In genomic region chr18:58348947-58349346, GRCh38 we compare ENCODE assay signal across 20 cellular contexts.
DNase-seq lines count a peak whose midpoint lies in the region; ATAC-seq, FAIRE-seq and TF ChIP-seq lines count a peak whose summit lies in the region.
"Had no signal": no experiment of that assay in that cellular context is flagged by ENCODE, and none has a peak within 500 bp of the region (broad histone marks: within the 10 kb centered on the region; RNA-seq: fewer than 3 reads in every experiment).

No MANE protein-coding gene starts in this region.

- WGBS in mammary epithelial cell (ENCODE audit: low coverage, missing lambda C conversion rate), result 79% methylated on average over 2 of the region's 7 CpGs
- WGBS in H1 (ENCODE audit: extremely low coverage in 1 of 2, insufficient coverage in 1 of 2, insufficient read length in 1 of 2, insufficient replicate concordance in 2 of 2, low coverage in 1 of 2, low lambda C conversion rate in 2 of 2, missing lambda C conversion rate in 1 of 2), 2 experiments, result 76% methylated on average over 7 of the region's 7 CpGs; no CpG with 5 or more reads in 1 of the 2 experiments

- H3K27ac ChIP-seq in mammary epithelial cell (ENCODE audit: insufficient read depth, low read depth, low read length) (no peak overlapping the region), H1 (ENCODE audit: low read depth, low read length) (no peak overlapping the region), neural progenitor cell (no peak overlapping the region)
- H3K27ac ChIP-seq: PC-9 had no signal

- H3K14ac ChIP-seq in H1 (ENCODE audit: insufficient read length), result no peak overlapping the region

- TF ChIP-seq RAD21 in H1 (IDR thresholded peaks at IDR 0.05 in 1 of 2, conservative IDR thresholded peaks at IDR 0.05 in 1 of 2; ENCODE audit: low read depth in 2 of 2, low read length in 2 of 2), result no peak

- POLR2A ChIA-PET in MCF 10A (lab: Yijun Ruan, JAX), result no interaction called here
- POLR2A ChIA-PET in H1 (lab: Charles Lee; ENCODE audit: partially characterized antibody), result no interaction called here

- intact Hi-C loops in MCF 10A (cut with micrococcal nuclease), result no loop called here
- intact Hi-C loops in mammary epithelial cell (cut with micrococcal nuclease), result no loop called here

- CTCF ChIA-PET in MCF 10A (lab: Yijun Ruan, JAX) (interaction anchor here (0.5 to 1.5 kb wide), 6 partner anchors 10 to 719 kb away, joined by 3 to 4 read pairs (median 4); no protein-coding TSS in a partner anchor), mammary epithelial cell (lab: Charles Lee; ENCODE audit: low non-redundant PET) (no interaction called here), H1 (lab: Charles Lee; ENCODE audit: partially characterized antibody) (interaction anchor here (0.7 to 3.8 kb wide), 3 partner anchors 10 to 44 kb away, joined by 3 to 11 read pairs (median 6); no protein-coding TSS in a partner anchor)

- dilution Hi-C loops in mammary epithelial cell (cut with HindIII; ENCODE audit: low sequenced_read_pairs), result no loop called here

- no peak for TF ChIP-seq CTCF in MCF 10A (IDR thresholded peaks at IDR 0.05; ENCODE audit: unreplicated experiment)
- no peak for TF ChIP-seq CTCF in mammary epithelial cell (conservative IDR thresholded peaks at IDR 0.05 in 1 of 2, IDR thresholded peaks at IDR 0.05 in 1 of 2; ENCODE audit: extremely low read depth in 1 of 2, insufficient read depth in 1 of 2, low read depth in 1 of 2, low read length in 2 of 2)
- no peak for TF ChIP-seq CTCF in H1 (IDR thresholded peaks at IDR 0.05; ENCODE audit: control extremely low read depth in 1 of 3, insufficient read depth in 1 of 3, low read depth in 1 of 3, low read length in 3 of 3)
- TF ChIP-seq CTCF in neural progenitor cell (IDR thresholded peaks at IDR 0.05), result no peak

- TF ChIP-seq EP300 in H1 (IDR thresholded peaks at IDR 0.05; ENCODE audit: borderline replicate concordance in 1 of 2, low read depth in 2 of 2, low read length in 2 of 2), result no peak

- no peak overlapping the region for H2BK20ac ChIP-seq in H1 (ENCODE audit: low read length)

- no peaks in the 10 kb centered on the region for H3K9me3 Mint-ChIP-seq in MCF 10A (ENCODE audit: unreplicated experiment)
- H3K9me3 Mint-ChIP-seq in neural progenitor cell, result no peaks in the 10 kb centered on the region
- H3K9me3 Mint-ChIP-seq in activated T-helper 17 cell treated with anti-CD3 and anti-CD28 coated beads, Interleukin-2, amount 50 U/mL, for 72 hours, result no peaks in the 10 kb centered on the region
- H3K9me3 Mint-ChIP-seq: IgD-negative memory B cell had no signal

- H3K27me3 ChIP-seq in mammary epithelial cell (ENCODE audit: insufficient read depth, low read length) (no peaks in the 10 kb centered on the region), H1 (replicated peaks in 1 of 4; ENCODE audit: control insufficient read depth in 3 of 4, extremely low read depth in 1 of 4, insufficient read depth in 3 of 4, low read length in 3 of 4) (no peaks in the 10 kb centered on the region), neural progenitor cell (no peaks in the 10 kb centered on the region)
- H3K27me3 ChIP-seq: SJSA1 had no signal

- H3K4me2 ChIP-seq in mammary epithelial cell (ENCODE audit: insufficient read depth, low read depth, low read length), result no peak overlapping the region
- H3K4me2 ChIP-seq in H1 (ENCODE audit: insufficient read depth in 1 of 2, low read depth in 2 of 2, low read length in 2 of 2), result no peak overlapping the region
- H3K4me2 ChIP-seq in neural progenitor cell, result no peak overlapping the region
- H3K4me2 ChIP-seq: PC-9 had no signal

- H3K23me2 ChIP-seq in H1 (ENCODE audit: low read depth, low read length), result no peaks in the 10 kb centered on the region

- no peaks in the 10 kb centered on the region for H3K79me1 ChIP-seq in H1 (ENCODE audit: low read depth, low read length)

- no peak overlapping the region for H2AK5ac ChIP-seq in H1 (ENCODE audit: low read depth, low read length)

- no peak for ATAC-seq in activated T-helper 17 cell treated with anti-CD3 and anti-CD28 coated beads, Interleukin-2, amount 50 U/mL, for 72 hours (replicated peaks)
- no peak for ATAC-seq in HG03354 (IDR thresholded peaks at IDR 0.05; ENCODE audit: poor library complexity, severe bottlenecking, unreplicated experiment)

- peak overlapping the region; percentile 17 for H4K91ac ChIP-seq in H1 (replicated peaks; ENCODE audit: insufficient read length, low read length)

- no peak overlapping the region for H3K23ac ChIP-seq in H1 (ENCODE audit: insufficient read length)

- peaks cover 34% of the 10 kb centered on the region for H3K36me3 ChIP-seq in mammary epithelial cell (ENCODE audit: insufficient read depth, low read length)
- peaks cover 0 to 18% (median 5%) of the 10 kb centered on the region in 4 experiments; a peak in 5 of 8 replicates for H3K36me3 ChIP-seq in H1 (ENCODE audit: control insufficient read depth in 2 of 4, insufficient read depth in 4 of 4, low read length in 3 of 4)
- H3K36me3 ChIP-seq in neural progenitor cell, result no peaks in the 10 kb centered on the region

- H2BK5ac ChIP-seq in H1 (ENCODE audit: low read depth, low read length), result no peak overlapping the region

- H3F3A ChIP-seq in neural progenitor cell (ENCODE audit: low read depth), result peaks cover 28% of the 10 kb centered on the region

- no peaks in the 10 kb centered on the region for H3K27me3 Mint-ChIP-seq in MCF 10A (ENCODE audit: insufficient read depth, unreplicated experiment)
- no peaks in the 10 kb centered on the region for H3K27me3 Mint-ChIP-seq in neural progenitor cell (ENCODE audit: insufficient read depth, low read depth)
- no peaks in the 10 kb centered on the region for H3K27me3 Mint-ChIP-seq in activated T-helper 17 cell treated with anti-CD3 and anti-CD28 coated beads, Interleukin-2, amount 50 U/mL, for 72 hours
- H3K27me3 Mint-ChIP-seq: IgD-negative memory B cell had no signal

- H2BK12ac ChIP-seq in H1 (ENCODE audit: low read depth, low read length), result no peak overlapping the region

- no peak overlapping the region for H3K9ac ChIP-seq in mammary epithelial cell (ENCODE audit: insufficient read depth, low read length)
- H3K9ac ChIP-seq in H1 (replicated peaks in 1 of 4; ENCODE audit: extremely low read depth in 1 of 4, low read depth in 3 of 4, low read length in 3 of 4), result no peak overlapping the region
- no peak overlapping the region for H3K9ac ChIP-seq in neural progenitor cell

- H4K8ac ChIP-seq in H1 (ENCODE audit: extremely low read depth, insufficient read depth, low read length), result no peak overlapping the region

- H3K36me3 Mint-ChIP-seq in MCF 10A (ENCODE audit: insufficient read depth, unreplicated experiment), result peaks cover 73% of the 10 kb centered on the region
- peaks cover 27% of the 10 kb centered on the region for H3K36me3 Mint-ChIP-seq in neural progenitor cell
- H3K36me3 Mint-ChIP-seq in activated T-helper 17 cell treated with anti-CD3 and anti-CD28 coated beads, Interleukin-2, amount 50 U/mL, for 72 hours (ENCODE audit: low read depth), result no peaks in the 10 kb centered on the region

- H3K4me3 ChIP-seq in mammary epithelial cell (replicated peaks in 1 of 3; ENCODE audit: insufficient read depth in 1 of 3, low read depth in 2 of 3, low read length in 3 of 3) (no peak overlapping the region), H1 (ENCODE audit: extremely low read depth in 1 of 4, insufficient read depth in 2 of 4, low read depth in 3 of 4, low read length in 4 of 4) (no peak overlapping the region), neural progenitor cell (no peak overlapping the region)
- H3K4me3 ChIP-seq: PC-9, SJSA1 had no signal

- TF ChIP-seq POLR2A in H1 (IDR thresholded peaks at IDR 0.05; ENCODE audit: control extremely low read depth in 1 of 2, low read depth in 2 of 2, low read length in 2 of 2), result no peak

- H4K5ac ChIP-seq in H1 (ENCODE audit: insufficient read length, low read depth, low read length), result no peak overlapping the region

- no peak overlapping the region for H2AFZ ChIP-seq in mammary epithelial cell (ENCODE audit: low read depth, low read length)
- no peak overlapping the region for H2AFZ ChIP-seq in H1 (ENCODE audit: low read length)
- H2AFZ ChIP-seq in neural progenitor cell (replicated peaks), result no peak overlapping the region
- H2AFZ ChIP-seq: PC-9 had no signal

- H4K20me1 ChIP-seq in mammary epithelial cell (ENCODE audit: insufficient read depth, low read length) (no peaks in the 10 kb centered on the region), H1 (replicated peaks in 1 of 2; ENCODE audit: control insufficient read depth in 1 of 2, insufficient read depth in 2 of 2, low read length in 2 of 2) (no peaks in the 10 kb centered on the region), neural progenitor cell (ENCODE audit: low read depth) (no peaks in the 10 kb centered on the region)

- no peak overlapping the region; the same call in 1 of the 2 replicates for H3K18ac ChIP-seq in H1 (ENCODE audit: extremely low read depth, low read length)

- H3K4ac ChIP-seq in H1 (replicated peaks; ENCODE audit: insufficient read length, low read depth, low read length), result no peak overlapping the region

- no peak overlapping the region for H3K56ac ChIP-seq in H1 (replicated peaks; ENCODE audit: insufficient read length, low read depth, low read length)

- H3K79me2 ChIP-seq in mammary epithelial cell (ENCODE audit: insufficient read depth, low read length) (peaks cover 32% of the 10 kb centered on the region), H1 (ENCODE audit: control insufficient read depth in 1 of 2, insufficient read depth in 2 of 2, low read length in 2 of 2) (no peaks in the 10 kb centered on the region; a peak in 2 of 4 replicates), neural progenitor cell (ENCODE audit: low read depth) (no peaks in the 10 kb centered on the region)

- H3K27ac Mint-ChIP-seq in MCF 10A (ENCODE audit: low read depth, unreplicated experiment), result peak overlapping the region; percentile 16
- peak overlapping the region; percentile 7 for H3K27ac Mint-ChIP-seq in neural progenitor cell
- no peak overlapping the region for H3K27ac Mint-ChIP-seq in activated T-helper 17 cell treated with anti-CD3 and anti-CD28 coated beads, Interleukin-2, amount 50 U/mL, for 72 hours
- H3K27ac Mint-ChIP-seq: IgD-negative memory B cell had no signal

- DNase-seq in MCF 10A (ENCODE audit: unreplicated experiment) (no peak), mammary epithelial cell (no peak), H1 (ENCODE audit: low read depth in 1 of 2, low spot score in 2 of 2) (no peak), neural progenitor cell (ENCODE audit: low spot score) (no peak), GM19238 (ENCODE audit: insufficient read length, low spot score) (no peak), RCC 7860 (ENCODE audit: low spot score) (no peak)
- DNase-seq: 8988T; C1 segment of cervical spinal cord; GF-D8; H7; NCI-H1105; NCI-H1694 treated with DMSO at 0.1 percent for 48 hours; NCI-H226; NK-92 treated with Interleukin-12 subunit alpha and Interleukin-12 subunit beta, amount 100 ng/mL, for 24 hours; PC-9; SW 1271 had no signal

- H3K4me1 ChIP-seq in mammary epithelial cell (ENCODE audit: insufficient read depth, low read length) (peaks cover 5% of the 10 kb centered on the region), H1 (replicated peaks in 1 of 4; ENCODE audit: control insufficient read depth in 3 of 4, insufficient read depth in 4 of 4, low read length in 3 of 4) (peaks cover 11 to 26% (median 16%) of the 10 kb centered on the region in 4 experiments; a peak in 6 of 7 replicates), neural progenitor cell (peaks cover 17% of the 10 kb centered on the region)

- in situ Hi-C loops in mammary epithelial cell (cut with MboI; ENCODE audit: low sequenced_read_pairs in 2 of 2), result no loop called here

- H3K9me3 ChIP-seq in mammary epithelial cell (replicated peaks; ENCODE audit: insufficient read depth, low read length) (no peaks in the 10 kb centered on the region), H1 (ENCODE audit: insufficient read depth in 2 of 2, low read depth in 1 of 2, low read length in 1 of 2) (no peaks in the 10 kb centered on the region), neural progenitor cell (ENCODE audit: low read depth) (no peaks in the 10 kb centered on the region)
- H3K9me3 ChIP-seq: SJSA1 had no signal

- H3K4me1 Mint-ChIP-seq in MCF 10A (ENCODE audit: insufficient read depth, unreplicated experiment), result no peaks in the 10 kb centered on the region
- H3K4me1 Mint-ChIP-seq in neural progenitor cell, result peaks cover 47% of the 10 kb centered on the region
- H3K4me1 Mint-ChIP-seq in activated T-helper 17 cell treated with anti-CD3 and anti-CD28 coated beads, Interleukin-2, amount 50 U/mL, for 72 hours, result no peaks in the 10 kb centered on the region

- FAIRE-seq in H1 (lab: Jason Lieb, UNC) (no peak), RCC 7860 (lab: Jason Lieb, UNC) (no peak)

- no peak overlapping the region for H2BK120ac ChIP-seq in H1 (replicated peaks; ENCODE audit: low read depth, low read length)

- BruUV-seq in MCF 10A (replicated peaks; lab: Mats Ljungman, UMichigan) (no TSS peak), mammary epithelial cell (replicated peaks; lab: Mats Ljungman, UMichigan) (no TSS peak)

- H2BK15ac ChIP-seq in H1 (ENCODE audit: low read length), result no peak overlapping the region

- H3K4me3 Mint-ChIP-seq in MCF 10A (ENCODE audit: unreplicated experiment) (no peak overlapping the region), neural progenitor cell (no peak overlapping the region)
- H3K4me3 Mint-ChIP-seq in activated T-helper 17 cell treated with anti-CD3 and anti-CD28 coated beads, Interleukin-2, amount 50 U/mL, for 72 hours, result no peak overlapping the region
